In the genomic region with DNA sequence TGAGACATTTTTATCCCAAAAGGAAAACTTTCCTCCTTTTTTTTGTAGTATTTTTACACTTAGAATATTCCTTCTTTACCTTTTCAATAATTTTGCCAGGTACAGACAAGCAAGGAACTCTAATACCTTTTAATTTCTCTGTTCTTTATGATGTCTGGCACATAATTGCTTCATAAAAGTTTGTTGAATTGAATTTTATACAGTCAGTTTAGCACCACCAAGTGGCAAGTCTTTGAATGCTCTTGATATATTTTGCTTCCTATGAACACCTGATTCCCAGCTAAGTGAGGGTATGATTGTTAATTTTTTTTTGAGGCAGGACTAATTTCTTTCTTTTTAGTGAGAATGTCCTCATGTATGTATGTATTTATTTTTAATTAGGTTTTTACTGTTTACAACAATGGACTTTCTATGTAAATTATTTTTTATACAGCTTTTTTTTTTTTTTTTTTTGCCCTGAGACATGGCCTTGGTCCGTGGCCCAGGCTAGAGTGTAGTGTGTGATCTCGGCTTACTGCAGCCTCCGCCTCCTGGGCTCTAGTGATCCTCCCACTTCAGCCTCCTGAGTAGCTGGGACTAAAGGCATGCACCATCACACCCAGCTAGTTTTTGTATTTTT, we compare ENCODE assay signal across 8 cellular contexts. TPM values are rescaled to one million over a fixed set of nuclear protein-coding genes. Genes with fewer than 3 reads are reported as not detected.
DNase-seq lines count a peak whose midpoint lies in the region; ATAC-seq and TF ChIP-seq lines count a peak whose summit lies in the region.

No MANE protein-coding gene starts in this region.

- H3K9me2 ChIP-seq in OCI-LY1 (ENCODE audit: low read depth, low read length) = no peaks in the 10 kb centered on the region

- peak; percentile 22 for DNase-seq in DMS114 treated with DMSO at 0.1 percent for 48 hours (lab: John Stamatoyannopoulos, UW; ENCODE audit: unreplicated experiment)
- DNase-seq in epithelial cell of proximal tubule (ENCODE audit: low read depth) = no peak
- DNase-seq in psoas muscle = no peak
- no peak for DNase-seq in SKM-1 treated with dmso at 0.1 percent for 144 hours (lab: John Stamatoyannopoulos, UW; ENCODE audit: unreplicated experiment)

- no peak overlapping the region for H3K4me3 ChIP-seq in OCI-LY1 (ENCODE audit: low read depth, low read length, poor library complexity, severe bottlenecking)
- H3K4me3 ChIP-seq in epithelial cell of proximal tubule (ENCODE audit: low read depth, low read length) = no peak overlapping the region
- no peak overlapping the region for H3K4me3 ChIP-seq in psoas muscle

- H3K79me2 ChIP-seq in OCI-LY1 (ENCODE audit: insufficient read depth, low read length) = peaks cover 76% of the 10 kb centered on the region

- no peak overlapping the region for H3K4me2 ChIP-seq in OCI-LY1 (ENCODE audit: low read length)

- ATAC-seq in GM21723 (IDR thresholded peaks at IDR 0.05; ENCODE audit: unreplicated experiment) = peak; percentile 49
- no peak for ATAC-seq in psoas muscle
- no peak for ATAC-seq in HG02840 (IDR thresholded peaks at IDR 0.05; ENCODE audit: low FRiP score, unreplicated experiment)
- no peak for ATAC-seq in GM21528 (IDR thresholded peaks at IDR 0.05; ENCODE audit: low FRiP score, unreplicated experiment)

- 0 out of 2 replicates have a peak, but pooled peaks cover 3% of the 10 kb centered on the region for H3F3A ChIP-seq in OCI-LY1 (ENCODE audit: insufficient read depth, low read length)

- intact Hi-C loops in psoas muscle (cut with DNase I) = loop anchor here (10.0 kb wide), 1 partner anchor 182 kb away; a partner anchor contains a TSS

- H3K4me1 ChIP-seq in OCI-LY1 (ENCODE audit: insufficient read depth, low read length, severe bottlenecking) (peaks cover 7% of the 10 kb centered on the region), psoas muscle (peaks cover 79% of the 10 kb centered on the region)

- peak; percentile 67 for TF ChIP-seq CTCF in OCI-LY1 (IDR thresholded peaks at IDR 0.05; ENCODE audit: low read length)
- peak; percentile 62 for TF ChIP-seq CTCF in epithelial cell of proximal tubule (conservative IDR thresholded peaks at IDR 0.05; ENCODE audit: low read depth, low read length)
- peak; percentile 62 for TF ChIP-seq CTCF in psoas muscle (IDR thresholded peaks at IDR 0.05)

- H3K27ac ChIP-seq in OCI-LY1 (ENCODE audit: low read depth, low read length, poor library complexity, severe bottlenecking) (no peak overlapping the region), psoas muscle (peak overlapping the region; percentile 88)

- H4K20me1 ChIP-seq in OCI-LY1 (ENCODE audit: insufficient read depth, low read length) = no peaks in the 10 kb centered on the region

- H3K9ac ChIP-seq in OCI-LY1 (ENCODE audit: low read length) = no peak overlapping the region

- 72 to 83% (median 78%) methylated on average over 3 of the region's 3 CpGs for WGBS in psoas muscle, 3 donors

- H3K27me3 ChIP-seq in OCI-LY1 (ENCODE audit: insufficient read depth, low read length) (no peaks in the 10 kb centered on the region), psoas muscle (ENCODE audit: insufficient read depth in 3 of 3, low read length in 2 of 3) (no peaks in the 10 kb centered on the region)

- H3K36me3 ChIP-seq in OCI-LY1 (ENCODE audit: insufficient read depth, low read length) (peaks cover 11% of the 10 kb centered on the region), psoas muscle (ENCODE audit: insufficient read depth in 1 of 2, low read depth in 1 of 2) (peaks cover 4 to 7% of the 10 kb centered on the region in 2 donors)

- no peak overlapping the region for H2AFZ ChIP-seq in OCI-LY1 (ENCODE audit: low read length)

- H3K9me3 ChIP-seq in OCI-LY1 (ENCODE audit: low read length) = peaks cover 2% of the 10 kb centered on the region; the same call in 1 of the 2 replicates
- H3K9me3 ChIP-seq in psoas muscle = no peaks in the 10 kb centered on the region

RNA-seq across cellular contexts. Expression of a gene that starts 6.9 kb away (rescaled TPM):
- total RNA-seq in epithelial cell of proximal tubule (12.9 and 13.9 TPM in 2 replicates), psoas muscle (10 to 100 TPM; 23.3 to 72.0 (median 62.0) TPM)
- 100 to 1,000 TPM in 1 of 3 donors, 10 to 100 TPM in 2; 23.5 to 108 (median 55.4) TPM for polyA plus RNA-seq in psoas muscle
